ENCODE assay signal across 12 cellular contexts in the genomic region with DNA sequence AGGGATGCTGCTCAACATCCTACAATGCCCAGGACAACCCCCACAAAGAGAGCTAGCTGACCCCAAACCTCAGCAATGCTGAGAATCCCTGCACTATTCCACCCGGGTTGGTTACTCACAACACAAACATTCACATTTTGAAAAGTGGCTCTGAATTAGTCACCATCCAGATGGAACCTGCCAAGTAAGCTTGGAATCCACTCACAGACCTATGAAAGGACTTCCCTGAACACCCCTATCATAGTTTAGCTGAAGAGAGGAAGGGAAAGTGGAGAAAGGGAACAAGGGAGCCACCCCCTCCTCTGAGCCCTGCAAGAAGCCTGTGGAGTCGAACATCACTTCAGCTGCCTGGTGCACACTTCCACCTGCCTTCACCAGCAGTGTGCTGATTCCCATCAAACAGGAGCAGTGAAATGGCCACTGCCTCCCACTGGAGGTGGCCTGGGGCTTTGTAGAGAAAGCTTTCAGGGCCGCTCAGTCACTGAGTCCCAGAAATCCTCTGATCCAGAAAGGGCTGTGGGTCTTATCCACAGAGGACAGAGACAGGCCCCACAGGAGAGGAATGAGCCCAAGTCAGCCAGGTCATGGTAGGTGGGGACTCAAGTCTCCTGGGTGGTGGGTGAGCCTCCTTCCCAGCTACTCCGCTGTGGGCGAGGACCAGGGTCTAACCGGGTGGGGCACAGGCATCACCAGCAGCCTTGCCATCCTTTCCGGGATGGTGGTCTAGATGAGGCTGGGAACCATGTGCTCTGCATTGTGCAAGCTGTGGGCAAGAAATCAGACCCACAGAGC.
DNase-seq lines count a peak whose midpoint lies in the region; ATAC-seq and TF ChIP-seq lines count a peak whose summit lies in the region.
"Had no signal": no experiment of that assay in that cellular context is flagged by ENCODE, and none has a peak within 500 bp of the region (broad histone marks: within the 10 kb centered on the region; RNA-seq: fewer than 3 reads in every experiment).

No MANE protein-coding gene starts in this region.

- TF ChIP-seq CTCF in fibroblast of mammary gland (conservative IDR thresholded peaks at IDR 0.05; ENCODE audit: control insufficient read depth, insufficient read depth, low read depth, low read length) (no peak), sigmoid colon (IDR thresholded peaks at IDR 0.05) (no peak)

- ATAC-seq in GM21619 (IDR thresholded peaks at IDR 0.05; ENCODE audit: unreplicated experiment) (no peak), GM19035 (IDR thresholded peaks at IDR 0.05; ENCODE audit: unreplicated experiment) (no peak)

- DNase-seq in ELF-1 (ENCODE audit: low read depth, low spot score) = peak; percentile 14
- DNase-seq in RKO (ENCODE audit: low spot score) = peak; percentile 47
- DNase-seq in fibroblast of mammary gland (ENCODE audit: low read depth) = peak; percentile 96
- peak; percentile 52 for DNase-seq in sigmoid colon
- no peak for DNase-seq in NCI-H1930 (lab: John Stamatoyannopoulos, UW)
- no peak for DNase-seq in stimulated activated CD4-positive, alpha-beta T cell treated with anti-CD3 and anti-CD28 coated beads, Interleukin-2, amount 100 ng/mL, for 24 hours
- DNase-seq: activated CD4-positive, alpha-beta T cell treated with anti-CD3 and anti-CD28 coated beads for 1 hour; stimulated activated CD4-positive, alpha-beta T cell treated with anti-CD3 and anti-CD28 coated beads, Interleukin-4, amount 100 ng/mL, for 1 hour; thyroid gland had no signal

- no peaks in the 10 kb centered on the region for H3K36me3 ChIP-seq in sigmoid colon
- H3K36me3 ChIP-seq: esophagus muscularis mucosa, thyroid gland had no signal

- TF ChIP-seq EP300 in sigmoid colon (IDR thresholded peaks at IDR 0.05) = no peak

- 73 to 86% methylated on average over 7 of the region's 7 CpGs for WGBS in sigmoid colon, 2 donors

- H3K4me3 ChIP-seq in fibroblast of mammary gland (ENCODE audit: control insufficient read depth, low read depth, low read length) (no peak overlapping the region), sigmoid colon (no peak overlapping the region)
- H3K4me3 ChIP-seq: esophagus muscularis mucosa, thyroid gland had no signal

- no peak for TF ChIP-seq POLR2A in sigmoid colon (IDR thresholded peaks at IDR 0.05)

- no peaks in the 10 kb centered on the region for H3K9me3 ChIP-seq in sigmoid colon
- H3K9me3 ChIP-seq: esophagus muscularis mucosa, thyroid gland had no signal

- H3K27me3 ChIP-seq in sigmoid colon = no peaks in the 10 kb centered on the region
- H3K27me3 ChIP-seq: esophagus muscularis mucosa, thyroid gland had no signal

- no peak overlapping the region for H3K27ac ChIP-seq in sigmoid colon
- H3K27ac ChIP-seq: esophagus muscularis mucosa, thyroid gland had no signal

- intact Hi-C loops in sigmoid colon (cut with DNase I) = no loop called here

- peaks cover 0 to 12% (median 10%) of the 10 kb centered on the region in 4 donors for H3K4me1 ChIP-seq in sigmoid colon

Comparison
In these comparisons a context has a peak if more than half of its experiments do, and no peak if none do; other contexts are left out.
1. DNase-seq: peak in ELF-1 (single experiment), RKO (single experiment), fibroblast of mammary gland (single experiment) and sigmoid colon (single experiment); none in NCI-H1930 (0 of 2) and stimulated activated CD4-positive, alpha-beta T cell treated with anti-CD3 and anti-CD28 coated beads, Interleukin-2, amount 100 ng/mL, for 24 hours (0 of 2).